Comparison of ENCODE assay signal across 8 cellular contexts in the genomic region with DNA sequence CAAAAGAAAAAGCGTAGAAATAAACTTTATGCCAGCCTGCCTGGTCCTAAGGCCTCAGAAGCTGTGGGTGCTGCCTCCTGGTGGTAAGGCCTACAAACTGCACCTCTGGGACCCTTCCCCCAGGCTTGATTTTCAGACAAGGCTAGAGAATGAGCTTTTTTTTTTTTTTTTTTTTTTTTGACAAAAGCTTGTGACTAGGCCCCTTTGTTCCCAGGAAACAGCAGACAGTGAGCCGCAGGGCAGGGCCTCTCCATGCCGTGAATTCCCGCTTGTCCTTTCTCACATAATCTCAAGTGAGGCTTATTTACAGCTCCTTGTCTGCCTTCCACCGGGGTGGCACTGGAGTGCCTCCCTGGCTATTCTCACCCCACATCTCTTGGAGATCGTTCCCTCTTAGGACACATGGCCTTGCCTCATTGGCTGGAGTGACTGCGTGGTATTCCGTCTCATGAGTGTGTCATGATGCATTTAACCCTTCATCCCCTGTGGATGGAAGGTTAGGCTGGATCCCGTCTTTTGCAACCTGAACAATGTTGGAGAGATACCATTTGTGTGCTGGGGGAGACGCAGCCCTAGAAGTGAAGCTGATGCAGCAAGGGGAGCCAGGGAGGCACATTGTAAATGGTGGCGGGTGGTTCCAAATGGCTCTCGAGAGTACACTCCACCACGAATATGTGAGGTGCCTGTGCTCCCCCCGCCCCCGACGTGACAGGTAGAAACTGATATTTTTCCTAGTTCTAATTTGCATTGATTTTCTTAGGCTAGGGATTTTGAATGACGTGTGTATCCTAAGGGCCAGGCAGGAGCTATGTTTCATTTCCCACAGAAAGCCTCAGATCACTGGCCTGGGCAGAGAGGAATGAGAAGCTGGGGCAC. TPM values are rescaled to one million over a fixed set of nuclear protein-coding genes. Genes with fewer than 3 reads are reported as not detected.
DNase-seq lines count a peak whose midpoint lies in the region; ATAC-seq and TF ChIP-seq lines count a peak whose summit lies in the region.

No MANE protein-coding gene starts in this region.

- H3K9me3 Mint-ChIP-seq in CD8-positive, alpha-beta T cell: no peaks in the 10 kb centered on the region
- H3K9me3 Mint-ChIP-seq in HFFc6: no peaks in the 10 kb centered on the region
- H3K9me3 Mint-ChIP-seq in natural killer cell: no peaks in the 10 kb centered on the region
- H3K9me3 Mint-ChIP-seq in stimulated activated naive B cell treated with anti-CD40 and anti-IgM and Interleukin-4, amounts not matched to agents 10 μg/mL and 1 μg/mL and 100 μg/mL, for 72 hours: no peaks in the 10 kb centered on the region

- peaks cover 2% of the 10 kb centered on the region for H3K4me1 ChIP-seq in CD8-positive, alpha-beta T cell (ENCODE audit: insufficient read depth, low read length)

- H3K4me1 Mint-ChIP-seq in CD8-positive, alpha-beta T cell (ENCODE audit: low read depth): peaks cover 9% of the 10 kb centered on the region
- peaks cover 9% of the 10 kb centered on the region; the same call in 1 of the 2 replicates for H3K4me1 Mint-ChIP-seq in HFFc6 (ENCODE audit: low read depth)
- no peaks in the 10 kb centered on the region for H3K4me1 Mint-ChIP-seq in natural killer cell
- peaks cover 0 to 2% of the 10 kb centered on the region in 2 donors for H3K4me1 Mint-ChIP-seq in stimulated activated naive B cell treated with anti-CD40 and anti-IgM and Interleukin-4, amounts not matched to agents 10 μg/mL and 1 μg/mL and 100 μg/mL, for 72 hours

- CTCF ChIA-PET in CD8-positive, alpha-beta T cell (lab: Charles Lee): interaction anchor here (0.5 to 2.0 kb wide), 7 partner anchors 9 to 119 kb away, joined by 3 to 10 read pairs (median 3); no protein-coding TSS in a partner anchor

- no peaks in the 10 kb centered on the region for H3K27me3 ChIP-seq in CD8-positive, alpha-beta T cell (ENCODE audit: insufficient read depth, low read length)

- H3K27ac Mint-ChIP-seq in CD8-positive, alpha-beta T cell: no peak overlapping the region
- H3K27ac Mint-ChIP-seq in HFFc6 (peak overlapping the region; percentile 79), natural killer cell (no peak overlapping the region)
- H3K27ac Mint-ChIP-seq in stimulated activated naive B cell treated with anti-CD40 and anti-IgM and Interleukin-4, amounts not matched to agents 10 μg/mL and 1 μg/mL and 100 μg/mL, for 72 hours: peak overlapping the region; percentile 67

- H3K27ac ChIP-seq in CD8-positive, alpha-beta T cell (ENCODE audit: low read depth, low read length): no peak overlapping the region

- intact Hi-C loops in CD8-positive, alpha-beta T cell (cut with DNase I, micrococcal nuclease): no loop called here
- intact Hi-C loops in natural killer cell (cut with micrococcal nuclease): loop anchor here (5.0 kb wide), 1 partner anchor 766 kb away; no protein-coding TSS in a partner anchor

- no peak overlapping the region for H3K4me3 Mint-ChIP-seq in CD8-positive, alpha-beta T cell
- no peak overlapping the region for H3K4me3 Mint-ChIP-seq in HFFc6
- no peak overlapping the region for H3K4me3 Mint-ChIP-seq in natural killer cell
- no peak overlapping the region for H3K4me3 Mint-ChIP-seq in stimulated activated naive B cell treated with anti-CD40 and anti-IgM and Interleukin-4, amounts not matched to agents 10 μg/mL and 1 μg/mL and 100 μg/mL, for 72 hours

- peak; percentile 32 to 68 (median 61) for DNase-seq in CD8-positive, alpha-beta T cell
- DNase-seq in HFFc6: peak; percentile 61
- peak; percentile 92 for DNase-seq in OCI-M1 (lab: John Stamatoyannopoulos, UW)
- peak; percentile 77 to 79 for DNase-seq in activated T-cell treated with anti-CD3 and anti-CD28 coated beads, Interleukin-2, amount 50 U/mL, for 48 hours
- DNase-seq in fibroblast of gingiva (ENCODE audit: low read depth): peak; percentile 66
- DNase-seq in natural killer cell: peak; percentile 49
- DNase-seq in stimulated activated naive B cell treated with anti-CD40 and anti-IgM and Interleukin-4, amounts not matched to agents 10 μg/mL and 1 μg/mL and 100 μg/mL, for 72 hours: peak; percentile 51

- no peaks in the 10 kb centered on the region for H3K27me3 Mint-ChIP-seq in CD8-positive, alpha-beta T cell (ENCODE audit: low read depth)
- H3K27me3 Mint-ChIP-seq in HFFc6 (ENCODE audit: insufficient read depth) (peaks cover 18% of the 10 kb centered on the region), natural killer cell (ENCODE audit: low read depth in 2 of 2) (no peaks in the 10 kb centered on the region)
- H3K27me3 Mint-ChIP-seq in stimulated activated naive B cell treated with anti-CD40 and anti-IgM and Interleukin-4, amounts not matched to agents 10 μg/mL and 1 μg/mL and 100 μg/mL, for 72 hours: no peaks in the 10 kb centered on the region

- no peaks in the 10 kb centered on the region for H3K36me3 ChIP-seq in CD8-positive, alpha-beta T cell (ENCODE audit: insufficient read depth, low read length)

- H3K36me3 Mint-ChIP-seq in CD8-positive, alpha-beta T cell: no peaks in the 10 kb centered on the region
- H3K36me3 Mint-ChIP-seq in HFFc6 (ENCODE audit: low read depth) (no peaks in the 10 kb centered on the region), natural killer cell (no peaks in the 10 kb centered on the region)
- peaks cover 0 to 5% of the 10 kb centered on the region in 2 donors for H3K36me3 Mint-ChIP-seq in stimulated activated naive B cell treated with anti-CD40 and anti-IgM and Interleukin-4, amounts not matched to agents 10 μg/mL and 1 μg/mL and 100 μg/mL, for 72 hours

- peak; percentile 93 for ATAC-seq in CD8-positive, alpha-beta T cell
- ATAC-seq in natural killer cell (peak; percentile 73 to 97 (median 86)), GM18867 (IDR thresholded peaks at IDR 0.05; ENCODE audit: unreplicated experiment) (no peak)
- ATAC-seq in stimulated activated naive B cell treated with anti-CD40 and anti-IgM and Interleukin-4, amounts not matched to agents 10 μg/mL and 1 μg/mL and 100 μg/mL, for 72 hours (replicated peaks): peak; percentile 79 to 82

- POLR2A ChIA-PET in CD8-positive, alpha-beta T cell (lab: Charles Lee): interaction anchor here (1.2 kb wide), 1 partner anchor 50 kb away, joined by 3 read pairs; no protein-coding TSS in a partner anchor

- no peaks in the 10 kb centered on the region for H3K9me3 ChIP-seq in CD8-positive, alpha-beta T cell (ENCODE audit: low read length)

- TF ChIP-seq CTCF in CD8-positive, alpha-beta T cell (IDR thresholded peaks at IDR 0.05): peak; percentile 87
- TF ChIP-seq CTCF in HFFc6 (IDR thresholded peaks at IDR 0.05): peak; percentile 94
- peak; percentile 86 for TF ChIP-seq CTCF in natural killer cell (IDR thresholded peaks at IDR 0.05)

- no peak overlapping the region for H3K4me3 ChIP-seq in CD8-positive, alpha-beta T cell (ENCODE audit: low read depth, low read length)

RNA-seq across cellular contexts. Expression of a gene that starts 49.6 kb away (rescaled TPM):
- 100 to 1,000 TPM; 177 to 190 TPM for total RNA-seq in CD8-positive, alpha-beta T cell
- 100 to 1,000 TPM; 215 to 270 (median 241) TPM for total RNA-seq in HFFc6 (2021; fragmentation: NEBNext Ultra II Directional; extraction: Animal tissue kit (Norgen Biotek cat#: 25700))
- total RNA-seq in natural killer cell: 100 to 1,000 TPM; 121 to 155 (median 140) TPM

Comparison
In these comparisons a context has a peak if more than half of its experiments do, and no peak if none do; other contexts are left out.
1. H3K27ac Mint-ChIP-seq: peak in HFFc6 (single experiment) and stimulated activated naive B cell treated with anti-CD40 and anti-IgM and Interleukin-4, amounts not matched to agents 10 μg/mL and 1 μg/mL and 100 μg/mL, for 72 hours (single experiment); none in CD8-positive, alpha-beta T cell (single experiment) and natural killer cell (0 of 2).
2. Peak in every context shown above with its lines, with median percentiles within 50 percentile points of each other: DNase-seq and CTCF ChIP-seq.